9 cellular contexts compared by ENCODE assay signal in the genomic region with DNA sequence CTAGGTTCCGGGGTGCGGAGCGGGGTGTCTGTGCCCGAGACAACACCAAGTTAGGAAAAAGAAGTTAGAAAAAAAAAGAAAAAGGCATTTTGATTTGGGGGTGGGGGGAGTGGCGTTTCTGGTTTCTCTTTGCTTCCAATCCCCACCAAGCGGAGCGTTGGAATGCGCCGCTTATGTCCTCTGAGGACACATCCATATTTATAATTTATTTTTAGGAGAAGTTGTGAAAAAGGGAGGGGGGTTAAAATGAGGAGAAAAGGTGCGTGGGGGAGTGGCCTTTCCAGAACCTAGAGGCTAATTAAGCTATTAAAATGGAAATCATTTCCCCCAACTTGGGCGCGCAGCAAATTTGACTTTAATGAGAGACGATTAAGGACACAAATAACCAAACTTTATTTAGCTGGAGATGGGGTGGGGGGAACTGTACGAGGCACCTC.
DNase-seq lines count a peak whose midpoint lies in the region; ATAC-seq and TF ChIP-seq lines count a peak whose summit lies in the region.
"Had no signal": no experiment of that assay in that cellular context is flagged by ENCODE, and none has a peak within 500 bp of the region (broad histone marks: within the 10 kb centered on the region; RNA-seq: fewer than 3 reads in every experiment).

No MANE protein-coding gene starts in this region.

- H3K79me2 ChIP-seq in HCT116 (ENCODE audit: insufficient read depth, low read length) = peaks cover 60% of the 10 kb centered on the region

- no peak overlapping the region for H3K27ac Mint-ChIP-seq in activated B cell treated with CpG ODN at 0.5 μM for 24 hours

- no peak for TF ChIP-seq CTCF in HCT116 (IDR thresholded peaks at IDR 0.05 in 2 of 3, conservative IDR thresholded peaks at IDR 0.05 in 1 of 3; ENCODE audit: borderline replicate concordance in 1 of 3, insufficient read depth in 1 of 3, low read depth in 2 of 3, low read length in 2 of 3)
- no peak for TF ChIP-seq CTCF in activated B cell treated with CpG ODN at 0.5 μM for 24 hours (IDR thresholded peaks at IDR 0.05)

- peak overlapping the region; percentile 93 for H3K4me2 ChIP-seq in HCT116 (ENCODE audit: low read length)

- no peaks in the 10 kb centered on the region for H4K20me1 ChIP-seq in HCT116 (ENCODE audit: insufficient read depth)

- TSS peak; percentile 56 for BruUV-seq in HCT116 (replicated peaks; lab: Mats Ljungman, UMichigan)

- H3K9ac ChIP-seq in HCT116 (ENCODE audit: low read length) = peak overlapping the region; percentile 92

- ATAC-seq in HCT116 = no peak
- ATAC-seq in activated B cell treated with CpG ODN at 0.5 μM for 24 hours (ENCODE audit: low read depth) = no peak
- no peak for ATAC-seq in GM18520 (IDR thresholded peaks at IDR 0.05; ENCODE audit: unreplicated experiment)
- ATAC-seq in HG03139 (IDR thresholded peaks at IDR 0.05; ENCODE audit: unreplicated experiment) = no peak

- H3K4me3 ChIP-seq in HCT116 (replicated peaks in 1 of 2; ENCODE audit: low read depth in 1 of 2, low read length in 2 of 2) (peak overlapping the region; percentile 70 to 86), skin epidermis (peak overlapping the region; percentile 73 to 99 (median 90))

- TF ChIP-seq POLR2A in HCT116 (IDR thresholded peaks at IDR 0.05; ENCODE audit: borderline replicate concordance, extremely low read depth, insufficient read depth, insufficient read length) = no peak

- H3K27me3 Mint-ChIP-seq in activated B cell treated with CpG ODN at 0.5 μM for 24 hours = peaks cover 14% of the 10 kb centered on the region

- POLR2A ChIA-PET in HCT116 (lab: Charles Lee) = no interaction called here
- POLR2A ChIA-PET in activated B cell treated with CpG ODN at 0.5 μM for 24 hours (lab: Charles Lee) = no interaction called here

- RAD21 ChIA-PET in HCT116 (lab: Charles Lee; ENCODE audit: low non-redundant PET in 1 of 2, low total read pairs in 2 of 2, uncharacterized antibody in 2 of 2, unreplicated experiment in 2 of 2) = no interaction called here

- intact Hi-C loops in HCT116 (cut with micrococcal nuclease) = loop anchor here (5.0 kb wide), 2 partner anchors 94 to 329 kb away; a partner anchor contains a TSS
- intact Hi-C loops in activated B cell treated with CpG ODN at 0.5 μM for 24 hours (cut with micrococcal nuclease) = loop anchor here (5.0 to 10.0 kb wide), 2 partner anchors 112 to 381 kb away; a partner anchor contains a TSS

- peak overlapping the region; percentile 78 for H3K4me3 Mint-ChIP-seq in activated B cell treated with CpG ODN at 0.5 μM for 24 hours

- CTCF ChIA-PET in HCT116 (lab: Charles Lee) (interaction anchor here (1.0 kb wide), 1 partner anchor 383 kb away, joined by 3 read pairs; a partner anchor contains a TSS), activated B cell treated with CpG ODN at 0.5 μM for 24 hours (lab: Charles Lee) (interaction anchor here (0.6 kb wide), 1 partner anchor 227 kb away, joined by 3 read pairs; no protein-coding TSS in a partner anchor)

- no peak overlapping the region for H2AFZ ChIP-seq in HCT116 (ENCODE audit: low read depth, low read length, poor library complexity, severe bottlenecking)

- H3K9me3 ChIP-seq in HCT116 (ENCODE audit: control insufficient read depth in 1 of 2, insufficient read depth in 1 of 2, low read depth in 1 of 2, low read length in 2 of 2) = no peaks in the 10 kb centered on the region

- H3K36me3 Mint-ChIP-seq in activated B cell treated with CpG ODN at 0.5 μM for 24 hours (ENCODE audit: low read depth) = no peaks in the 10 kb centered on the region

- DNase-seq in HCT116 (ENCODE audit: low read depth, low spot score) (no peak), activated B cell treated with CpG ODN at 0.5 μM for 24 hours (no peak), hepatic stellate cell (ENCODE audit: low spot score) (peak; percentile 31), HT-29 (ENCODE audit: low spot score) (no peak), foreskin melanocyte (no peak)
- DNase-seq: MV-4-11 had no signal

- H3K9me2 ChIP-seq in HCT116 (ENCODE audit: insufficient read depth) = no peaks in the 10 kb centered on the region

- H3K9me3 Mint-ChIP-seq in activated B cell treated with CpG ODN at 0.5 μM for 24 hours = no peaks in the 10 kb centered on the region

- peaks cover 34 to 61% of the 10 kb centered on the region in 2 experiments for H3K4me1 ChIP-seq in HCT116 (ENCODE audit: control insufficient read depth in 1 of 2, insufficient read depth in 2 of 2, low read length in 2 of 2)

- H3K27me3 ChIP-seq in HCT116 (ENCODE audit: insufficient read depth, low read length) = no peaks in the 10 kb centered on the region

- H3K36me3 ChIP-seq in HCT116 (ENCODE audit: control insufficient read depth in 1 of 2, insufficient read depth in 2 of 2, low read length in 2 of 2) = no peaks in the 10 kb centered on the region

- peak overlapping the region; percentile 80 for H3K27ac ChIP-seq in HCT116 (ENCODE audit: low read depth, low read length)
- peak overlapping the region; percentile 59 to 94 (median 89) for H3K27ac ChIP-seq in skin epidermis

- H3K4me1 Mint-ChIP-seq in activated B cell treated with CpG ODN at 0.5 μM for 24 hours = peaks cover 16% of the 10 kb centered on the region

- no peak for TF ChIP-seq RAD21 in HCT116 (IDR thresholded peaks at IDR 0.05; ENCODE audit: low read depth)

TF ChIP-seq in HCT116, 20 proteins besides CTCF, POLR2A, EP300 and RAD21:
- TF ChIP-seq, protein P1, sequence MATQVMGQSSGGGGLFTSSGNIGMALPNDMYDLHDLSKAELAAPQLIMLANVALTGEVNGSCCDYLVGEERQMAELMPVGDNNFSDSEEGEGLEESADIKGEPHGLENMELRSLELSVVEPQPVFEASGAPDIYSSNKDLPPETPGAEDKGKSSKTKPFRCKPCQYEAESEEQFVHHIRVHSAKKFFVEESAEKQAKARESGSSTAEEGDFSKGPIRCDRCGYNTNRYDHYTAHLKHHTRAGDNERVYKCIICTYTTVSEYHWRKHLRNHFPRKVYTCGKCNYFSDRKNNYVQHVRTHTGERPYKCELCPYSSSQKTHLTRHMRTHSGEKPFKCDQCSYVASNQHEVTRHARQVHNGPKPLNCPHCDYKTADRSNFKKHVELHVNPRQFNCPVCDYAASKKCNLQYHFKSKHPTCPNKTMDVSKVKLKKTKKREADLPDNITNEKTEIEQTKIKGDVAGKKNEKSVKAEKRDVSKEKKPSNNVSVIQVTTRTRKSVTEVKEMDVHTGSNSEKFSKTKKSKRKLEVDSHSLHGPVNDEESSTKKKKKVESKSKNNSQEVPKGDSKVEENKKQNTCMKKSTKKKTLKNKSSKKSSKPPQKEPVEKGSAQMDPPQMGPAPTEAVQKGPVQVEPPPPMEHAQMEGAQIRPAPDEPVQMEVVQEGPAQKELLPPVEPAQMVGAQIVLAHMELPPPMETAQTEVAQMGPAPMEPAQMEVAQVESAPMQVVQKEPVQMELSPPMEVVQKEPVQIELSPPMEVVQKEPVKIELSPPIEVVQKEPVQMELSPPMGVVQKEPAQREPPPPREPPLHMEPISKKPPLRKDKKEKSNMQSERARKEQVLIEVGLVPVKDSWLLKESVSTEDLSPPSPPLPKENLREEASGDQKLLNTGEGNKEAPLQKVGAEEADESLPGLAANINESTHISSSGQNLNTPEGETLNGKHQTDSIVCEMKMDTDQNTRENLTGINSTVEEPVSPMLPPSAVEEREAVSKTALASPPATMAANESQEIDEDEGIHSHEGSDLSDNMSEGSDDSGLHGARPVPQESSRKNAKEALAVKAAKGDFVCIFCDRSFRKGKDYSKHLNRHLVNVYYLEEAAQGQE (IDR thresholded peaks at IDR 0.05; ENCODE audit: low read depth) = no peak
- TF ChIP-seq EZH2 (IDR thresholded peaks at IDR 0.05) = no peak
- TF ChIP-seq, protein P2, sequence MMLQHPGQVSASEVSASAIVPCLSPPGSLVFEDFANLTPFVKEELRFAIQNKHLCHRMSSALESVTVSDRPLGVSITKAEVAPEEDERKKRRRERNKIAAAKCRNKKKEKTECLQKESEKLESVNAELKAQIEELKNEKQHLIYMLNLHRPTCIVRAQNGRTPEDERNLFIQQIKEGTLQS (IDR thresholded peaks at IDR 0.05) = no peak
- TF ChIP-seq SRF (IDR thresholded peaks at IDR 0.05; ENCODE audit: low read depth) = no peak
